In genomic region chr3:33115024-33115768, GRCh38 we compare ENCODE assay signal across 8 cellular contexts. TPM values are rescaled to one million over a fixed set of nuclear protein-coding genes. Genes with fewer than 3 reads are reported as not detected.
DNase-seq lines count a peak whose midpoint lies in the region; ATAC-seq and TF ChIP-seq lines count a peak whose summit lies in the region.

No MANE protein-coding gene starts in this region.

- no peaks in the 10 kb centered on the region for H3K4me1 Mint-ChIP-seq in Calu3 (ENCODE audit: low read depth, unreplicated experiment)
- H3K4me1 Mint-ChIP-seq in activated naive CD8-positive, alpha-beta T cell treated with anti-CD3 and anti-CD28 coated beads, Interleukin-2, amount 10 ng/mL, durations not matched to agents 7 days and 5 days = peaks cover 12% of the 10 kb centered on the region

- H3F3A ChIP-seq in Loucy (ENCODE audit: low read depth) = peaks cover 4% of the 10 kb centered on the region

- H3K4me3 ChIP-seq in Loucy (ENCODE audit: low read length, poor library complexity, severe bottlenecking) = peak overlapping the region; percentile 87
- peak overlapping the region; percentile 57 for H3K4me3 ChIP-seq in ovary

- no peaks in the 10 kb centered on the region for H3K9me3 ChIP-seq in Loucy (ENCODE audit: insufficient read depth, low read depth, low read length)
- H3K9me3 ChIP-seq in ovary = no peaks in the 10 kb centered on the region

- TF ChIP-seq POLR2A in ovary (IDR thresholded peaks at IDR 0.05) (no peak), GM18505 (IDR thresholded peaks at IDR 0.05; ENCODE audit: borderline replicate concordance, extremely low read depth, insufficient read depth, insufficient read length) (no peak)

- H3K79me2 ChIP-seq in Loucy (ENCODE audit: insufficient read depth, low read length) = peaks cover 32% of the 10 kb centered on the region; the same call in 1 of the 2 replicates

- no peaks in the 10 kb centered on the region for H3K9me3 Mint-ChIP-seq in Calu3 (ENCODE audit: low read depth, unreplicated experiment)
- no peaks in the 10 kb centered on the region for H3K9me3 Mint-ChIP-seq in activated naive CD8-positive, alpha-beta T cell treated with anti-CD3 and anti-CD28 coated beads, Interleukin-2, amount 10 ng/mL, durations not matched to agents 7 days and 5 days

- H3K36me3 ChIP-seq in Loucy (ENCODE audit: insufficient read depth, low read length) (no peaks in the 10 kb centered on the region; the same call in 1 of the 2 replicates), ovary (no peaks in the 10 kb centered on the region)

- peak overlapping the region; percentile 84 for H3K9ac ChIP-seq in Loucy (ENCODE audit: low read depth, low read length, poor library complexity, severe bottlenecking)

- no peaks in the 10 kb centered on the region for H3K27me3 Mint-ChIP-seq in Calu3 (ENCODE audit: unreplicated experiment)
- H3K27me3 Mint-ChIP-seq in activated naive CD8-positive, alpha-beta T cell treated with anti-CD3 and anti-CD28 coated beads, Interleukin-2, amount 10 ng/mL, durations not matched to agents 7 days and 5 days = no peaks in the 10 kb centered on the region

- no peaks in the 10 kb centered on the region for H3K9me2 ChIP-seq in Loucy (replicated peaks; ENCODE audit: low read depth, low read length)

- intact Hi-C loops in Calu3 (cut with micrococcal nuclease; ENCODE audit: unreplicated experiment) = no loop called here
- intact Hi-C loops in cardiac septum (cut with DNase I) = loop anchor here (5.0 to 10.0 kb wide), 2 partner anchors 327 to 680 kb away; partner anchors contain the start of genes PDCD6IP and UBP1
- intact Hi-C loops in ovary (cut with DNase I) = no loop called here

- no TSS peak for BruUV-seq in Calu3 (replicated peaks; lab: Mats Ljungman, UMichigan)

- WGBS in ovary, 3 donors = 18 to 24% (median 20%) methylated on average over 13 of the region's 13 CpGs

- TF ChIP-seq CTCF in Calu3 (IDR thresholded peaks at IDR 0.05; ENCODE audit: unreplicated experiment) = no peak
- no peak for TF ChIP-seq CTCF in Loucy (conservative IDR thresholded peaks at IDR 0.05; ENCODE audit: low read length)
- TF ChIP-seq CTCF in ovary (IDR thresholded peaks at IDR 0.05) = no peak

- CTCF ChIA-PET in Calu3 (lab: Charles Lee) = no interaction called here

- peaks cover 16% of the 10 kb centered on the region for H3K36me3 Mint-ChIP-seq in Calu3 (ENCODE audit: insufficient read depth, unreplicated experiment)
- H3K36me3 Mint-ChIP-seq in activated naive CD8-positive, alpha-beta T cell treated with anti-CD3 and anti-CD28 coated beads, Interleukin-2, amount 10 ng/mL, durations not matched to agents 7 days and 5 days = no peaks in the 10 kb centered on the region

- peak overlapping the region; percentile 88 for H3K4me2 ChIP-seq in Loucy (ENCODE audit: low read depth, low read length, poor library complexity, severe bottlenecking)

- TF ChIP-seq EP300 in ovary (IDR thresholded peaks at IDR 0.05) = no peak

- no peak overlapping the region for H3K27ac Mint-ChIP-seq in Calu3 (ENCODE audit: unreplicated experiment)
- no peak overlapping the region for H3K27ac Mint-ChIP-seq in activated naive CD8-positive, alpha-beta T cell treated with anti-CD3 and anti-CD28 coated beads, Interleukin-2, amount 10 ng/mL, durations not matched to agents 7 days and 5 days

- no peak for DNase-seq in Calu3
- no peak for DNase-seq in activated naive CD8-positive, alpha-beta T cell treated with anti-CD3 and anti-CD28 coated beads, Interleukin-2, amount 10 ng/mL, durations not matched to agents 7 days and 5 days
- peak; percentile 89 for DNase-seq in cardiac septum (ENCODE audit: low spot score)
- DNase-seq in ovary = peak; percentile 60 to 87 (median 66)
- DNase-seq in NCI-H2029 treated with DMSO at 0.1 percent for 48 hours (lab: John Stamatoyannopoulos, UW) = no peak

- H4K20me1 ChIP-seq in Loucy (ENCODE audit: insufficient read depth, low read length, poor library complexity, severe bottlenecking) = peaks cover 13% of the 10 kb centered on the region

- no peak for ATAC-seq in activated naive CD8-positive, alpha-beta T cell treated with anti-CD3 and anti-CD28 coated beads, Interleukin-2, amount 10 ng/mL, durations not matched to agents 7 days and 5 days (ENCODE audit: low read depth)
- ATAC-seq in HG02884 (IDR thresholded peaks at IDR 0.05; ENCODE audit: unreplicated experiment) = no peak
- ATAC-seq in GM18505 (IDR thresholded peaks at IDR 0.05; ENCODE audit: unreplicated experiment) = no peak

- POLR2A ChIA-PET in activated naive CD8-positive, alpha-beta T cell treated with anti-CD3 and anti-CD28 coated beads, Interleukin-2, amount 10 ng/mL, durations not matched to agents 7 days and 5 days (lab: Charles Lee) = no interaction called here

- H3K27ac ChIP-seq in ovary = peak overlapping the region; percentile 79 to 99

- no peaks in the 10 kb centered on the region for H3K27me3 ChIP-seq in Loucy (ENCODE audit: insufficient read depth, low read length, poor library complexity, severe bottlenecking)
- no peaks in the 10 kb centered on the region for H3K27me3 ChIP-seq in ovary

- H3K4me1 ChIP-seq in Loucy (ENCODE audit: insufficient read depth, low read length, poor library complexity, severe bottlenecking) (peaks cover 57% of the 10 kb centered on the region), ovary (ENCODE audit: insufficient read depth) (no peaks in the 10 kb centered on the region)

- no peak overlapping the region for H2AFZ ChIP-seq in Loucy (ENCODE audit: low read length)

- peak overlapping the region; percentile 97 for H3K4me3 Mint-ChIP-seq in Calu3 (ENCODE audit: low read depth, unreplicated experiment)
- H3K4me3 Mint-ChIP-seq in activated naive CD8-positive, alpha-beta T cell treated with anti-CD3 and anti-CD28 coated beads, Interleukin-2, amount 10 ng/mL, durations not matched to agents 7 days and 5 days = peak overlapping the region; percentile 33

RNA-seq across cellular contexts. Expression of gene CRTAP, which starts 1.4 kb away (rescaled TPM):
- total RNA-seq in Calu3 (2022) (62.2 and 76.9 TPM in 2 replicates), cardiac septum (91.7 TPM), ovary (100 to 1,000 TPM; 130 to 343 (median 251) TPM)
- 10 to 100 TPM; 36.0 to 39.4 TPM for total RNA-seq in activated naive CD8-positive, alpha-beta T cell treated with anti-CD3 and anti-CD28 coated beads, Interleukin-2, amount 10 ng/mL, durations not matched to agents 7 days and 5 days
- polyA plus RNA-seq in ovary = 100 to 1,000 TPM; 192 to 788 TPM

RNA-seq across cellular contexts. Expression of gene GLB1, which starts 18.2 kb away (rescaled TPM):
- total RNA-seq in Calu3 (2022) = 83.0 and 85.1 TPM in 2 replicates
- total RNA-seq in activated naive CD8-positive, alpha-beta T cell treated with anti-CD3 and anti-CD28 coated beads, Interleukin-2, amount 10 ng/mL, durations not matched to agents 7 days and 5 days = 10 to 100 TPM; 40.6 to 46.0 TPM
- total RNA-seq in cardiac septum = 20.5 TPM
- 10 to 100 TPM; 30.8 to 65.5 (median 42.3) TPM for total RNA-seq in ovary
- polyA plus RNA-seq in ovary = 10 to 100 TPM; 23.4 to 99.9 TPM

RNA-seq across cellular contexts. Expression of gene TMPPE, which starts 18.2 kb away (rescaled TPM):
- total RNA-seq in Calu3 (2022) (12.1 and 12.2 TPM in 2 replicates), cardiac septum (5.4 TPM), ovary (1 to 10 TPM; 2.1 to 6.4 (median 6.1) TPM)
- total RNA-seq in activated naive CD8-positive, alpha-beta T cell treated with anti-CD3 and anti-CD28 coated beads, Interleukin-2, amount 10 ng/mL, durations not matched to agents 7 days and 5 days = 10 to 100 TPM in 1 of 2 experiments, 1 to 10 TPM in 1; 9.8 to 10.9 TPM
- 1 to 10 TPM in 1 of 2 donors, under 1 TPM in 1; 0.56 to 1.0 TPM for polyA plus RNA-seq in ovary

Comparison
In these comparisons a context has a peak if more than half of its experiments do, and no peak if none do; other contexts are left out.
1. DNase-seq: peak in cardiac septum (single experiment) and ovary (5 of 5); none in Calu3 (single experiment), activated naive CD8-positive, alpha-beta T cell treated with anti-CD3 and anti-CD28 coated beads, Interleukin-2, amount 10 ng/mL, durations not matched to agents 7 days and 5 days (single experiment) and NCI-H2029 treated with DMSO at 0.1 percent for 48 hours (single experiment).